ENCODE assay signal across 26 cellular contexts in genomic region chrX:74606799-74607198, GRCh38. TPM values are rescaled to one million over a fixed set of nuclear protein-coding genes. Genes with fewer than 3 reads are reported as not detected.
DNase-seq lines count a peak whose midpoint lies in the region; ATAC-seq, FAIRE-seq and TF ChIP-seq lines count a peak whose summit lies in the region.
"Had no signal": no experiment of that assay in that cellular context is flagged by ENCODE, and none has a peak within 500 bp of the region (broad histone marks: within the 10 kb centered on the region; RNA-seq: fewer than 3 reads in every experiment).

No MANE protein-coding gene starts in this region.

- TF ChIP-seq POLR2A in GM12891 (IDR thresholded peaks at IDR 0.05; ENCODE audit: low read depth, low read length): no peak

- H3K4me3 Mint-ChIP-seq in activated T-cell treated with anti-CD3 and anti-CD28 coated beads, Interleukin-2, amount 50 U/mL, for 24 hours: no peak overlapping the region
- no peak overlapping the region for H3K4me3 Mint-ChIP-seq in activated naive CD8-positive, alpha-beta T cell treated with anti-CD3 and anti-CD28 coated beads, Interleukin-2, amount 50 U/mL, for 24 hours
- no peak overlapping the region for H3K4me3 Mint-ChIP-seq in activated CD4-positive, alpha-beta memory T cell treated with anti-CD3 and anti-CD28 coated beads for 36 hours
- H3K4me3 Mint-ChIP-seq: CD14-positive monocyte; CD4-positive, alpha-beta T cell; CD8-positive, alpha-beta memory T cell had no signal

- intact Hi-C loops in activated CD4-positive, alpha-beta memory T cell treated with anti-CD3 and anti-CD28 coated beads for 36 hours (cut with micrococcal nuclease): no loop called here
- intact Hi-C loops in tibial artery (cut with DNase I; ENCODE audit: low total_unique reads): no loop called here

- H3K79me2 ChIP-seq in trophoblast cell (ENCODE audit: control insufficient read depth, insufficient read depth, low read length, poor library complexity): peaks cover 2% of the 10 kb centered on the region

- no peak for DNase-seq in activated T-cell treated with anti-CD3 and anti-CD28 coated beads, Interleukin-2, amount 50 U/mL, for 24 hours
- DNase-seq in activated T-cell treated with anti-CD3 and anti-CD28 coated beads, Interleukin-2, amount 50 U/mL, for 48 hours: no peak
- DNase-seq in GM12891 (ENCODE audit: insufficient read length, low spot score): no peak
- DNase-seq in activated naive CD8-positive, alpha-beta T cell treated with anti-CD3 and anti-CD28 coated beads, Interleukin-2, amount 50 U/mL, for 24 hours: no peak
- no peak for DNase-seq in trophoblast cell
- no peak for DNase-seq in activated CD4-positive, alpha-beta memory T cell treated with anti-CD3 and anti-CD28 coated beads for 36 hours
- DNase-seq in tibial artery: no peak
- no peak for DNase-seq in mesenteric fat pad (ENCODE audit: low spot score)
- DNase-seq: 8988T; ACHN; AML-193; BE2C; CD4-positive, alpha-beta T cell; CD8-positive, alpha-beta memory T cell; DMS 273 treated with DMSO at 0.1 percent for 48 hours; DMS79; EL; GF-D8; GOT3; H7; HCEC 1CT had no signal

- H4K12ac ChIP-seq in trophoblast cell (ENCODE audit: low read depth, low read length): no peak overlapping the region

- no peak overlapping the region for H3K23ac ChIP-seq in trophoblast cell (ENCODE audit: low read length)

- H4K8ac ChIP-seq in trophoblast cell (ENCODE audit: low read depth, low read length): no peak overlapping the region

- CTCF ChIA-PET in activated CD4-positive, alpha-beta memory T cell treated with anti-CD3 and anti-CD28 coated beads for 36 hours (lab: Charles Lee): no interaction called here

- WGBS in trophoblast cell (ENCODE audit: extremely low coverage, insufficient coverage, insufficient read length): no CpG with 5 or more reads among the region's 12 CpGs

- H2BK120ac ChIP-seq in trophoblast cell (ENCODE audit: insufficient read depth, low read length, poor library complexity): no peak overlapping the region

- H2AK5ac ChIP-seq in trophoblast cell (ENCODE audit: low read length): no peak overlapping the region

- no peak overlapping the region for H2BK12ac ChIP-seq in trophoblast cell (ENCODE audit: low read length)

- TF ChIP-seq CTCF in tibial artery (IDR thresholded peaks at IDR 0.05): no peak

- no peaks in the 10 kb centered on the region for H3K79me1 ChIP-seq in trophoblast cell (ENCODE audit: low read length)

- H3K4me3 ChIP-seq in trophoblast cell (ENCODE audit: low read depth, low read length) (no peak overlapping the region), tibial artery (no peak overlapping the region)
- H3K4me3 ChIP-seq: A549; BLaER1 treated with 17β-estradiol and CSF1 and Interleukin-3, amounts not matched to agents 10 nM and 100 nM had no signal

- peak overlapping the region; percentile 91 for H3K4ac ChIP-seq in trophoblast cell (ENCODE audit: low read depth, low read length)

- ATAC-seq in activated naive CD8-positive, alpha-beta T cell treated with anti-CD3 and anti-CD28 coated beads, Interleukin-2, amount 50 U/mL, for 24 hours: no peak
- ATAC-seq: A549 had no signal

- peaks cover 2 to 6% of the 10 kb centered on the region in 2 experiments for H3K36me3 ChIP-seq in trophoblast cell (ENCODE audit: control insufficient read depth in 1 of 2, insufficient read depth in 2 of 2, low read length in 2 of 2)
- H3K36me3 ChIP-seq in tibial artery: no peaks in the 10 kb centered on the region

- H3K36me3 Mint-ChIP-seq in activated T-cell treated with anti-CD3 and anti-CD28 coated beads, Interleukin-2, amount 50 U/mL, for 24 hours (ENCODE audit: low read depth): peaks cover 73% of the 10 kb centered on the region
- H3K36me3 Mint-ChIP-seq in activated naive CD8-positive, alpha-beta T cell treated with anti-CD3 and anti-CD28 coated beads, Interleukin-2, amount 50 U/mL, for 24 hours (ENCODE audit: low read depth): peaks cover 36% of the 10 kb centered on the region
- H3K36me3 Mint-ChIP-seq in activated CD4-positive, alpha-beta memory T cell treated with anti-CD3 and anti-CD28 coated beads for 36 hours: peaks cover 14% of the 10 kb centered on the region

- no peak overlapping the region for H3K14ac ChIP-seq in trophoblast cell (ENCODE audit: low read length)

- H3K4me1 ChIP-seq in trophoblast cell (ENCODE audit: control insufficient read depth in 1 of 2, insufficient read depth in 2 of 2, low read length in 2 of 2) (no peaks in the 10 kb centered on the region), tibial artery (peaks cover 0 to 5% (median 2%) of the 10 kb centered on the region in 4 donors)
- H3K4me1 ChIP-seq: BE2C had no signal

- H3K27ac ChIP-seq in trophoblast cell (ENCODE audit: low read depth, low read length) (no peak overlapping the region), tibial artery (no peak overlapping the region)
- H3K27ac ChIP-seq: A549; BLaER1 treated with 17β-estradiol and CSF1 and Interleukin-3, amounts not matched to agents 10 nM and 100 nM had no signal

- no peak for FAIRE-seq in GM12891 (lab: Jason Lieb, UNC)
- FAIRE-seq: A549, D721Med, GM12892 had no signal

- H3K4me2 ChIP-seq in trophoblast cell (ENCODE audit: low read length): no peak overlapping the region
- H3K4me2 ChIP-seq: A549; BLaER1 treated with 17β-estradiol and CSF1 and Interleukin-3, amounts not matched to agents 10 nM and 100 nM had no signal

- H2AFZ ChIP-seq in trophoblast cell (ENCODE audit: insufficient read depth, low read length, poor library complexity): no peak overlapping the region

- peaks cover 15% of the 10 kb centered on the region for H3K27me3 Mint-ChIP-seq in activated T-cell treated with anti-CD3 and anti-CD28 coated beads, Interleukin-2, amount 50 U/mL, for 24 hours
- H3K27me3 Mint-ChIP-seq in activated naive CD8-positive, alpha-beta T cell treated with anti-CD3 and anti-CD28 coated beads, Interleukin-2, amount 50 U/mL, for 24 hours: no peaks in the 10 kb centered on the region
- H3K27me3 Mint-ChIP-seq in activated CD4-positive, alpha-beta memory T cell treated with anti-CD3 and anti-CD28 coated beads for 36 hours: no peaks in the 10 kb centered on the region
- H3K27me3 Mint-ChIP-seq: CD4-positive, alpha-beta T cell had no signal

- peak overlapping the region; percentile 11 for H3K27ac Mint-ChIP-seq in activated T-cell treated with anti-CD3 and anti-CD28 coated beads, Interleukin-2, amount 50 U/mL, for 24 hours
- peak overlapping the region; percentile 11 for H3K27ac Mint-ChIP-seq in activated naive CD8-positive, alpha-beta T cell treated with anti-CD3 and anti-CD28 coated beads, Interleukin-2, amount 50 U/mL, for 24 hours
- no peak overlapping the region for H3K27ac Mint-ChIP-seq in activated CD4-positive, alpha-beta memory T cell treated with anti-CD3 and anti-CD28 coated beads for 36 hours
- H3K27ac Mint-ChIP-seq: CD4-positive, alpha-beta T cell had no signal

- H3K9me3 ChIP-seq in trophoblast cell (ENCODE audit: insufficient read depth, low read depth, low read length) (no peaks in the 10 kb centered on the region), tibial artery (no peaks in the 10 kb centered on the region)
- H3K9me3 ChIP-seq: A549, BE2C had no signal

- H3K9me3 Mint-ChIP-seq in activated T-cell treated with anti-CD3 and anti-CD28 coated beads, Interleukin-2, amount 50 U/mL, for 24 hours: no peaks in the 10 kb centered on the region
- H3K9me3 Mint-ChIP-seq in activated naive CD8-positive, alpha-beta T cell treated with anti-CD3 and anti-CD28 coated beads, Interleukin-2, amount 50 U/mL, for 24 hours: no peaks in the 10 kb centered on the region
- no peaks in the 10 kb centered on the region for H3K9me3 Mint-ChIP-seq in activated CD4-positive, alpha-beta memory T cell treated with anti-CD3 and anti-CD28 coated beads for 36 hours
- H3K9me3 Mint-ChIP-seq: CD14-positive monocyte; CD4-positive, alpha-beta T cell; CD8-positive, alpha-beta memory T cell had no signal

- H2BK5ac ChIP-seq in trophoblast cell (ENCODE audit: low read depth, low read length, poor library complexity): no peak overlapping the region

- POLR2A ChIA-PET in activated CD4-positive, alpha-beta memory T cell treated with anti-CD3 and anti-CD28 coated beads for 36 hours (lab: Charles Lee): no interaction called here

- H3K18ac ChIP-seq in trophoblast cell (ENCODE audit: low read length): no peak overlapping the region

- H3K9ac ChIP-seq in trophoblast cell (ENCODE audit: low read length): no peak overlapping the region
- H3K9ac ChIP-seq: BLaER1 treated with 17β-estradiol and CSF1 and Interleukin-3, amounts not matched to agents 10 nM and 100 nM had no signal

- H3K27me3 ChIP-seq in trophoblast cell (ENCODE audit: insufficient read depth, low read length) (no peaks in the 10 kb centered on the region), tibial artery (no peaks in the 10 kb centered on the region)
- H3K27me3 ChIP-seq: BE2C had no signal

- peaks cover 48% of the 10 kb centered on the region for H3K4me1 Mint-ChIP-seq in activated T-cell treated with anti-CD3 and anti-CD28 coated beads, Interleukin-2, amount 50 U/mL, for 24 hours (ENCODE audit: low read depth)
- H3K4me1 Mint-ChIP-seq in activated naive CD8-positive, alpha-beta T cell treated with anti-CD3 and anti-CD28 coated beads, Interleukin-2, amount 50 U/mL, for 24 hours: peaks cover 54% of the 10 kb centered on the region
- H3K4me1 Mint-ChIP-seq in activated CD4-positive, alpha-beta memory T cell treated with anti-CD3 and anti-CD28 coated beads for 36 hours (ENCODE audit: low read depth): peaks cover 40% of the 10 kb centered on the region

- no peak overlapping the region for H4K91ac ChIP-seq in trophoblast cell (ENCODE audit: low read depth, low read length)

TF ChIP-seq in GM12891, 5 proteins besides CTCF, POLR2A, EP300 and RAD21:
- TF ChIP-seq POLR2AphosphoS5 (IDR thresholded peaks at IDR 0.05; ENCODE audit: low read depth, low read length) (peak; percentile 62; the same call in 1 of the 2 replicates), SPI1 (IDR thresholded peaks at IDR 0.05; ENCODE audit: low read depth, low read length) (no peak), TAF1 (IDR thresholded peaks at IDR 0.05; ENCODE audit: low read depth, low read length) (no peak)

RNA-seq across cellular contexts. Expression of gene RLIM, which starts 7.6 kb away (rescaled TPM):
- 9.4 TPM for polyA plus RNA-seq in GM12891 (2012; ENCODE audit: low read depth, missing spikeins)
- 17.5 and 18.6 TPM in 2 replicates for polyA plus RNA-seq in trophoblast cell (2013)
- 10 to 100 TPM; 36.6 to 37.5 TPM for total RNA-seq in activated CD4-positive, alpha-beta memory T cell treated with anti-CD3 and anti-CD28 coated beads for 36 hours
- 36.6 TPM for total RNA-seq in mesenteric fat pad
